1 cellular context compared by ENCODE assay signal in the genomic region with DNA sequence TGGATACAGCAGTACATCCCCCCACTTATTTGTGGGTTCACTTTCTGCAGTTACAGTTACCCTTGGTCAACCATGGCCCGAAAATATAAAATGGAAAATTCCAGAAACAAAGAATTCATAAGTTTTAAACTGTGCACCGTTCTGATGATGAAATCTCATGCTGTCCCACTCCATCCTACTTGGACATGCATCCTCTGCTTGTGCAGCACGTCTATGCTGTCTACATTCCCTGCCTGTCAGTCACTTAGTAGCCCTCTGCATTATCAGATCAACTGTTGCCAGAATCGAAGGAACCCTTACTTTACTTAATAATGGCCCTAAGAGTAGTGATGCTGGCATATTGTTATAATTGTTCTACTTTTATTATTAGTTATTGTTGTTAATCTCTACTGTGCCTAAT.
TF ChIP-seq lines count a peak whose summit lies in the region.

No MANE protein-coding gene starts in this region.

TF ChIP-seq in H1, 55 proteins besides CTCF, POLR2A, EP300 and RAD21:
- TF ChIP-seq CEBPB (IDR thresholded peaks at IDR 0.05; ENCODE audit: low read depth, low read length) (no peak), RNF2 (IDR thresholded peaks at IDR 0.05; ENCODE audit: borderline replicate concordance, low read depth, low read length, missing control alignments, poor library complexity, severe bottlenecking) (no peak), BACH1 (IDR thresholded peaks at IDR 0.05; ENCODE audit: low read length) (no peak), GTF2F1 (IDR thresholded peaks at IDR 0.05; ENCODE audit: borderline replicate concordance, low read depth, low read length) (no peak), EZH2 (IDR thresholded peaks at IDR 0.05; ENCODE audit: low read depth, low read length, severe bottlenecking) (no peak), BRCA1 (IDR thresholded peaks at IDR 0.05; ENCODE audit: low read depth, low read length) (no peak)
